In genomic region chr5:989961-990530, GRCh38 we compare ENCODE assay signal across 9 cellular contexts. TPM values are rescaled to one million over a fixed set of nuclear protein-coding genes. Genes with fewer than 3 reads are reported as not detected.
DNase-seq lines count a peak whose midpoint lies in the region; ATAC-seq, FAIRE-seq and TF ChIP-seq lines count a peak whose summit lies in the region.
"Had no signal": no experiment of that assay in that cellular context is flagged by ENCODE, and none has a peak within 500 bp of the region (broad histone marks: within the 10 kb centered on the region; RNA-seq: fewer than 3 reads in every experiment).

No MANE protein-coding gene starts in this region.

- H3K36me3 ChIP-seq in endothelial cell of umbilical vein (ENCODE audit: control insufficient read depth in 2 of 2, extremely low read depth in 1 of 2, insufficient read depth in 2 of 2, low read length in 2 of 2) = no peaks in the 10 kb centered on the region
- H3K36me3 ChIP-seq in lower lobe of right lung = no peaks in the 10 kb centered on the region
- no peaks in the 10 kb centered on the region for H3K36me3 ChIP-seq in upper lobe of right lung

- H3K27ac ChIP-seq in endothelial cell of umbilical vein (ENCODE audit: insufficient read depth, low read depth, low read length) (no peak overlapping the region), lower lobe of right lung (peak overlapping the region; percentile 69), upper lobe of right lung (peak overlapping the region; percentile 68)

- no peak for FAIRE-seq in endothelial cell of umbilical vein (lab: Jason Lieb, UNC)

- H3K4me3 ChIP-seq in endothelial cell of umbilical vein (replicated peaks in 1 of 3; ENCODE audit: insufficient read depth in 1 of 3, low read depth in 1 of 3, low read length in 3 of 3) (no peak overlapping the region), lower lobe of right lung (no peak overlapping the region), upper lobe of right lung (no peak overlapping the region)

- dilution Hi-C loops in endothelial cell of umbilical vein (cut with MboI; ENCODE audit: extremely low pct_ligation_motif_present, low sequenced_read_pairs) = no loop called here

- TF ChIP-seq POLR2A in endothelial cell of umbilical vein (IDR thresholded peaks at IDR 0.05; ENCODE audit: low read depth, low read length) = no peak

- no peaks in the 10 kb centered on the region for H3K79me2 ChIP-seq in endothelial cell of umbilical vein (ENCODE audit: control insufficient read depth, insufficient read depth, low read length)

- intact Hi-C loops in activated CD4-positive, alpha-beta T cell treated with anti-CD3 and anti-CD28 coated beads, Interleukin-2, amount 10 ng/mL, durations not matched to agents 24 days and 14 days (cut with micrococcal nuclease) = no loop called here
- intact Hi-C loops in endothelial cell of umbilical vein (cut with micrococcal nuclease) = loop anchor here (1.0 kb wide), 1 partner anchor 150 kb away; no protein-coding TSS in a partner anchor
- intact Hi-C loops in lower lobe of right lung (cut with DNase I) = no loop called here
- intact Hi-C loops in upper lobe of right lung (cut with DNase I) = no loop called here

- H3K36me3 Mint-ChIP-seq in activated CD4-positive, alpha-beta T cell treated with anti-CD3 and anti-CD28 coated beads, Interleukin-2, amount 10 ng/mL, durations not matched to agents 24 days and 14 days (ENCODE audit: low read depth) = peaks cover 18% of the 10 kb centered on the region
- H3K36me3 Mint-ChIP-seq in effector memory CD8-positive, alpha-beta T cell (ENCODE audit: insufficient read depth) = no peaks in the 10 kb centered on the region

- peaks cover 5% of the 10 kb centered on the region for H3K4me1 Mint-ChIP-seq in activated CD4-positive, alpha-beta T cell treated with anti-CD3 and anti-CD28 coated beads, Interleukin-2, amount 10 ng/mL, durations not matched to agents 24 days and 14 days
- H3K4me1 Mint-ChIP-seq in effector memory CD8-positive, alpha-beta T cell (ENCODE audit: low read depth in 2 of 2) = no peaks in the 10 kb centered on the region

- no peak overlapping the region for H3K4me2 ChIP-seq in endothelial cell of umbilical vein (ENCODE audit: insufficient read depth, low read length)

- H3K4me3 Mint-ChIP-seq in activated CD4-positive, alpha-beta T cell treated with anti-CD3 and anti-CD28 coated beads, Interleukin-2, amount 10 ng/mL, durations not matched to agents 24 days and 14 days = no peak overlapping the region
- no peak overlapping the region for H3K4me3 Mint-ChIP-seq in effector memory CD8-positive, alpha-beta T cell

- H3K9me1 ChIP-seq in endothelial cell of umbilical vein (replicated peaks; ENCODE audit: control insufficient read depth, extremely low read depth, insufficient read depth, low read length) = no peaks in the 10 kb centered on the region

- CTCF ChIA-PET in endothelial cell of umbilical vein (lab: Charles Lee) = interaction anchor here (0.6 to 1.7 kb wide), 14 partner anchors 7 to 185 kb away, joined by 3 to 12 read pairs (median 3); partner anchors contain the start of gene NKD2

- ATAC-seq in lower lobe of right lung (peak; percentile 77), upper lobe of right lung (peak; percentile 79), HG03432 (IDR thresholded peaks at IDR 0.05; ENCODE audit: unreplicated experiment) (no peak), HG02623 (IDR thresholded peaks at IDR 0.05; ENCODE audit: unreplicated experiment) (no peak)
- ATAC-seq in effector memory CD8-positive, alpha-beta T cell (replicated peaks) = no peak

- no peaks in the 10 kb centered on the region for H4K20me1 ChIP-seq in endothelial cell of umbilical vein (replicated peaks; ENCODE audit: control insufficient read depth, extremely low read depth, insufficient read depth, low read length)

- no peak overlapping the region for H2AFZ ChIP-seq in endothelial cell of umbilical vein (ENCODE audit: low read depth, low read length)

- H3K27me3 ChIP-seq in endothelial cell of umbilical vein (ENCODE audit: control insufficient read depth in 2 of 2, insufficient read depth in 2 of 2, low read length in 2 of 2) = peaks cover 3 to 4% of the 10 kb centered on the region in 2 experiments
- H3K27me3 ChIP-seq in lower lobe of right lung (ENCODE audit: low read depth) = peaks cover 5% of the 10 kb centered on the region
- no peaks in the 10 kb centered on the region for H3K27me3 ChIP-seq in upper lobe of right lung

- no peak overlapping the region for H3K9ac ChIP-seq in endothelial cell of umbilical vein (replicated peaks; ENCODE audit: extremely low read depth, insufficient read depth, low read length)

- POLR2A ChIA-PET in endothelial cell of umbilical vein (lab: Charles Lee) = no interaction called here

- TF ChIP-seq CTCF in endothelial cell of umbilical vein (IDR thresholded peaks at IDR 0.05; ENCODE audit: extremely low read depth in 1 of 2, insufficient read depth in 1 of 2, low read depth in 1 of 2, low read length in 2 of 2) (peak; percentile 5 to 24), lower lobe of right lung (IDR thresholded peaks at IDR 0.05) (peak; percentile 61), upper lobe of right lung (IDR thresholded peaks at IDR 0.05) (peak; percentile 57)

- H3K27me3 Mint-ChIP-seq in activated CD4-positive, alpha-beta T cell treated with anti-CD3 and anti-CD28 coated beads, Interleukin-2, amount 10 ng/mL, durations not matched to agents 24 days and 14 days = peaks cover 33% of the 10 kb centered on the region
- peaks cover 48 to 82% of the 10 kb centered on the region in 2 donors for H3K27me3 Mint-ChIP-seq in effector memory CD8-positive, alpha-beta T cell

- DNase-seq in activated CD4-positive, alpha-beta T cell treated with anti-CD3 and anti-CD28 coated beads, Interleukin-2, amount 10 ng/mL, durations not matched to agents 24 days and 14 days = peak; percentile 55
- DNase-seq in activated CD4-positive, alpha-beta T cell treated with anti-CD3 and anti-CD28 coated beads, Interleukin-2, amount 50 U/mL, for 48 hours = no peak
- DNase-seq in endothelial cell of umbilical vein (ENCODE audit: low read depth, low spot score) (peak; percentile 62), lower lobe of right lung (peak; percentile 68), upper lobe of right lung (peak; percentile 70)
- no peak for DNase-seq in effector memory CD8-positive, alpha-beta T cell

- peaks cover 8% of the 10 kb centered on the region for H3K9me3 Mint-ChIP-seq in activated CD4-positive, alpha-beta T cell treated with anti-CD3 and anti-CD28 coated beads, Interleukin-2, amount 10 ng/mL, durations not matched to agents 24 days and 14 days
- no peaks in the 10 kb centered on the region for H3K9me3 Mint-ChIP-seq in effector memory CD8-positive, alpha-beta T cell

- H3K9me3 ChIP-seq in endothelial cell of umbilical vein (replicated peaks; ENCODE audit: control insufficient read depth, insufficient read depth, low read length) (no peaks in the 10 kb centered on the region), lower lobe of right lung (no peaks in the 10 kb centered on the region), upper lobe of right lung (no peaks in the 10 kb centered on the region)

- no peak overlapping the region for H3K27ac Mint-ChIP-seq in activated CD4-positive, alpha-beta T cell treated with anti-CD3 and anti-CD28 coated beads, Interleukin-2, amount 10 ng/mL, durations not matched to agents 24 days and 14 days
- H3K27ac Mint-ChIP-seq in effector memory CD8-positive, alpha-beta T cell = no peak overlapping the region

- BruUV-seq in endothelial cell of umbilical vein (replicated peaks; lab: Mats Ljungman, UMichigan) = no TSS peak

- H3K4me1 ChIP-seq in endothelial cell of umbilical vein (ENCODE audit: control insufficient read depth, extremely low read depth, insufficient read depth, low read length) = peaks cover 3% of the 10 kb centered on the region
- H3K4me1 ChIP-seq in lower lobe of right lung = peaks cover 26% of the 10 kb centered on the region
- peaks cover 16% of the 10 kb centered on the region for H3K4me1 ChIP-seq in upper lobe of right lung

TF ChIP-seq in endothelial cell of umbilical vein, 7 proteins besides CTCF, POLR2A, EP300 and RAD21:
- TF ChIP-seq MAX (IDR thresholded peaks at IDR 0.05; ENCODE audit: insufficient read depth, insufficient read length) (no peak), GATA2 (IDR thresholded peaks at IDR 0.05; ENCODE audit: insufficient read depth, insufficient read length, low read depth, low read length) (no peak)

RNA-seq across cellular contexts. Expression of gene NKD2, which starts 18.6 kb away (rescaled TPM):
- 3.3 and 4.0 TPM in 2 replicates for total RNA-seq in activated CD4-positive, alpha-beta T cell treated with anti-CD3 and anti-CD28 coated beads, Interleukin-2, amount 10 ng/mL, durations not matched to agents 24 days and 14 days
- total RNA-seq in endothelial cell of umbilical vein (not detected in 2 replicates), lower lobe of right lung (24.1 TPM), upper lobe of right lung (64.4 TPM)
- polyA plus RNA-seq in endothelial cell of umbilical vein = 0.03 and 0.08 TPM in 2 replicates
- not detected in 2 replicates for polyA plus RNA-seq in endothelial cell of umbilical vein (2011; cell fraction: cytosol; rRNA removed)
- 0.11 and 0.12 TPM in 2 replicates for polyA plus RNA-seq in endothelial cell of umbilical vein (2011; cell fraction: nucleus; rRNA removed)
- 0.14 TPM in 1 of 2 replicates, not detected in the other for polyA plus RNA-seq in endothelial cell of umbilical vein (2012)
- not detected in 2 replicates for polyA minus RNA-seq in endothelial cell of umbilical vein
- not detected for polyA minus RNA-seq in endothelial cell of umbilical vein (2011; cell fraction: cytosol; rRNA and poly(A)+ RNA removed)
- not detected in 2 replicates for polyA minus RNA-seq in endothelial cell of umbilical vein (2011; cell fraction: nucleus; rRNA and poly(A)+ RNA removed)
- total RNA-seq: mononuclear cell had no signal

Comparison
In these comparisons a context has a peak if more than half of its experiments do, and no peak if none do; other contexts are left out.
1. DNase-seq: peak in activated CD4-positive, alpha-beta T cell treated with anti-CD3 and anti-CD28 coated beads, Interleukin-2, amount 10 ng/mL, durations not matched to agents 24 days and 14 days (single experiment), endothelial cell of umbilical vein (single experiment), lower lobe of right lung (single experiment) and upper lobe of right lung (single experiment); none in activated CD4-positive, alpha-beta T cell treated with anti-CD3 and anti-CD28 coated beads, Interleukin-2, amount 50 U/mL, for 48 hours (0 of 2) and effector memory CD8-positive, alpha-beta T cell (0 of 3).
2. ATAC-seq: peak in lower lobe of right lung (2 of 2) and upper lobe of right lung (single experiment); none in HG03432 (single experiment), effector memory CD8-positive, alpha-beta T cell (single experiment) and HG02623 (single experiment).
3. Peak in every context shown above with its lines, with median percentiles within 50 percentile points of each other: CTCF ChIP-seq.